Comparison of ENCODE assay signal across 1 cellular context in genomic region chr4:76625316-76625715, GRCh38.
TF ChIP-seq lines count a peak whose summit lies in the region.

No MANE protein-coding gene starts in this region.

TF ChIP-seq in WTC11, 78 proteins besides CTCF, POLR2A, EP300 and RAD21 (continued from another document):
- TF ChIP-seq, protein P1, sequence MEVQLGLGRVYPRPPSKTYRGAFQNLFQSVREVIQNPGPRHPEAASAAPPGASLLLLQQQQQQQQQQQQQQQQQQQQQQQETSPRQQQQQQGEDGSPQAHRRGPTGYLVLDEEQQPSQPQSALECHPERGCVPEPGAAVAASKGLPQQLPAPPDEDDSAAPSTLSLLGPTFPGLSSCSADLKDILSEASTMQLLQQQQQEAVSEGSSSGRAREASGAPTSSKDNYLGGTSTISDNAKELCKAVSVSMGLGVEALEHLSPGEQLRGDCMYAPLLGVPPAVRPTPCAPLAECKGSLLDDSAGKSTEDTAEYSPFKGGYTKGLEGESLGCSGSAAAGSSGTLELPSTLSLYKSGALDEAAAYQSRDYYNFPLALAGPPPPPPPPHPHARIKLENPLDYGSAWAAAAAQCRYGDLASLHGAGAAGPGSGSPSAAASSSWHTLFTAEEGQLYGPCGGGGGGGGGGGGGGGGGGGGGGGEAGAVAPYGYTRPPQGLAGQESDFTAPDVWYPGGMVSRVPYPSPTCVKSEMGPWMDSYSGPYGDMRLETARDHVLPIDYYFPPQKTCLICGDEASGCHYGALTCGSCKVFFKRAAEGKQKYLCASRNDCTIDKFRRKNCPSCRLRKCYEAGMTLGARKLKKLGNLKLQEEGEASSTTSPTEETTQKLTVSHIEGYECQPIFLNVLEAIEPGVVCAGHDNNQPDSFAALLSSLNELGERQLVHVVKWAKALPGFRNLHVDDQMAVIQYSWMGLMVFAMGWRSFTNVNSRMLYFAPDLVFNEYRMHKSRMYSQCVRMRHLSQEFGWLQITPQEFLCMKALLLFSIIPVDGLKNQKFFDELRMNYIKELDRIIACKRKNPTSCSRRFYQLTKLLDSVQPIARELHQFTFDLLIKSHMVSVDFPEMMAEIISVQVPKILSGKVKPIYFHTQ (CRISPR knock-in tag; IDR thresholded peaks at IDR 0.05), result no peak
- TF ChIP-seq JUN (CRISPR knock-in tag; IDR thresholded peaks at IDR 0.05) (no peak), RELA (CRISPR knock-in tag; IDR thresholded peaks at IDR 0.05; ENCODE audit: borderline replicate concordance) (no peak)
